ENCODE assay signal across 11 cellular contexts in the genomic region with DNA sequence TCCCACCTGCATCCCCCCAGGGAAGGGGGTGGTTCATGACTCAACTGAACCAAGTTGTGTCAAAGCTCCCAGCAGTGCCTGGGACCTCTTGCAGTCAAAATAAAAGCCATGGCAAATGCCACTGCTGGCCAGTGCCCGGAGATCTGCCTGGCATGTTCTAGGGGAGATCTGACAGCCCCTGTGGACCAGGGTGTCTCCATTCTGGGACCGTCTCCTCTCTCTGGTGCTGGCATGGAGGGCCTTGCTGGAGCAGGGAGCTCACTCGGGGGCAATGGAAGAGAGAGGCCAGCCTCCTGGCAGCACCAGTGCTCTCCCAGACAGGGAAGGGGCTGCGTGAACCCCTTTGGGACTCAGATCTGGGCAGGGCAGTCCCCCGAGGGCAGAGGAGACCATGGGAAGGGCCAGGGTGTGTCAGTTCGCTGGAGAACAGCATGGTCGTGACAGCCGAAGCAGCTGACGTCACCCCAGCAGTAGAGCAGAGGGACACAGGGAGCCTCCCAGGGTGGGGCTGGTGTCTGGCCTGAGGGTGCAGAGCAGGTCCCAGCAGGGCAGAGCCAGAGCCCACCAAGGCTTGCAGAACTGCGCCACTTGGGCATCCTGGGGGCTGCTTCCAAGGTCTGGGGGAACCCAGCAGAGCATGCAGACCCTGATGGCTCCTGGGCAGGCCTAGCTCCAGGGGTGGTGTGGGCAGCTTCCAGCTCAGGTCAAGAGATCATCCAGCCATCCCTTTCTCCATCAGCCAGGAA.
DNase-seq lines count a peak whose midpoint lies in the region; ATAC-seq and TF ChIP-seq lines count a peak whose summit lies in the region.
"Had no signal": no experiment of that assay in that cellular context is flagged by ENCODE, and none has a peak within 500 bp of the region (broad histone marks: within the 10 kb centered on the region; RNA-seq: fewer than 3 reads in every experiment).

No MANE protein-coding gene starts in this region.

- H3K9me3 Mint-ChIP-seq in osteocyte (ENCODE audit: unreplicated experiment) = peaks cover 5% of the 10 kb centered on the region
- H3K9me3 Mint-ChIP-seq: stimulated activated naive CD8-positive, alpha-beta T cell treated with anti-CD3 and anti-CD28 coated beads, Interleukin-15, Interleukin-2, amounts not matched to agents 100 ng/mL and 50 ng/mL, for 24 hours had no signal

- H3K9me3 ChIP-seq in DND-41 (ENCODE audit: insufficient read depth, low read length, severe bottlenecking) (no peaks in the 10 kb centered on the region), esophagus muscularis mucosa (no peaks in the 10 kb centered on the region)

- TF ChIP-seq POLR2A in esophagus muscularis mucosa (IDR thresholded peaks at IDR 0.05; ENCODE audit: low read depth) = no peak

- H3K4me1 ChIP-seq in DND-41 (ENCODE audit: insufficient read depth, low read length) = peaks cover 3% of the 10 kb centered on the region; the same call in 1 of the 2 replicates
- no peaks in the 10 kb centered on the region for H3K4me1 ChIP-seq in esophagus muscularis mucosa

- H3K79me2 ChIP-seq in DND-41 (ENCODE audit: insufficient read depth, low read length) = no peaks in the 10 kb centered on the region

- no peak overlapping the region for H3K4me2 ChIP-seq in DND-41 (ENCODE audit: insufficient read depth, low read length)

- DNase-seq in DND-41 (peak; percentile 4), SW480 (ENCODE audit: low spot score) (peak; percentile 23), esophagus muscularis mucosa (ENCODE audit: extremely low spot score) (peak; percentile 12), osteocyte (ENCODE audit: extremely low spot score, unreplicated experiment) (peak; percentile 83), NOMO-1 treated with dmso at 0.1 percent for 144 hours (lab: John Stamatoyannopoulos, UW; ENCODE audit: unreplicated experiment) (no peak), T1000 (lab: John Stamatoyannopoulos, UW) (no peak)
- DNase-seq: anterior cingulate cortex; stimulated activated CD4-positive, alpha-beta T cell treated with anti-CD3 and anti-CD28 coated beads, Interleukin-4, amount 100 ng/mL, for 4 hours; SW 1271 had no signal

- H3K4me3 Mint-ChIP-seq in osteocyte (ENCODE audit: unreplicated experiment) = no peak overlapping the region
- H3K4me3 Mint-ChIP-seq: stimulated activated naive CD8-positive, alpha-beta T cell treated with anti-CD3 and anti-CD28 coated beads, Interleukin-15, Interleukin-2, amounts not matched to agents 100 ng/mL and 50 ng/mL, for 24 hours had no signal

- H3K36me3 ChIP-seq in DND-41 (ENCODE audit: insufficient read depth, low read length) (no peaks in the 10 kb centered on the region), esophagus muscularis mucosa (peaks cover 0 to 5% (median 0%) of the 10 kb centered on the region in 4 donors)

- 94% methylated on average over 2 of the region's 10 CpGs for WGBS in esophagus muscularis mucosa

- intact Hi-C loops in esophagus muscularis mucosa (cut with DNase I) = loop anchor here (10.0 kb wide), 1 partner anchor 236 kb away; no protein-coding TSS in a partner anchor

- H3K27ac ChIP-seq in DND-41 (ENCODE audit: low read length) = no peak overlapping the region
- no peak overlapping the region for H3K27ac ChIP-seq in esophagus muscularis mucosa (replicated peaks in 1 of 4)

- peaks cover 1% of the 10 kb centered on the region for H3K4me1 Mint-ChIP-seq in osteocyte (ENCODE audit: unreplicated experiment)

- H3K4me3 ChIP-seq in DND-41 (ENCODE audit: low read depth in 1 of 2, low read length in 2 of 2) = no peak overlapping the region
- H3K4me3 ChIP-seq in esophagus muscularis mucosa = no peak overlapping the region

- ATAC-seq in DND-41 (ENCODE audit: insufficient read depth, low read depth) (no peak), HG03045 (IDR thresholded peaks at IDR 0.05; ENCODE audit: unreplicated experiment) (no peak)

- TF ChIP-seq CTCF in DND-41 (IDR thresholded peaks at IDR 0.05; ENCODE audit: borderline replicate concordance, extremely low read depth, low read length, poor library complexity, severe bottlenecking) (no peak), esophagus muscularis mucosa (IDR thresholded peaks at IDR 0.05) (no peak), osteocyte (IDR thresholded peaks at IDR 0.05) (no peak)

- H3K9ac ChIP-seq in DND-41 (ENCODE audit: low read depth, low read length) = no peak overlapping the region

- H3K27me3 Mint-ChIP-seq in osteocyte (ENCODE audit: unreplicated experiment) = peaks cover 36% of the 10 kb centered on the region
- H3K27me3 Mint-ChIP-seq: stimulated activated naive CD8-positive, alpha-beta T cell treated with anti-CD3 and anti-CD28 coated beads, Interleukin-15, Interleukin-2, amounts not matched to agents 100 ng/mL and 50 ng/mL, for 24 hours had no signal

- H2AFZ ChIP-seq in DND-41 (ENCODE audit: low read depth, low read length) = no peak overlapping the region

- H4K20me1 ChIP-seq in DND-41 (ENCODE audit: insufficient read depth, low read length) = peaks cover 25% of the 10 kb centered on the region

- H3K36me3 Mint-ChIP-seq in osteocyte (ENCODE audit: unreplicated experiment) = no peaks in the 10 kb centered on the region

- no peak for TF ChIP-seq EP300 in esophagus muscularis mucosa (IDR thresholded peaks at IDR 0.05)

- H3K27me3 ChIP-seq in DND-41 (ENCODE audit: insufficient read depth, low read length, poor library complexity) (peaks cover 31% of the 10 kb centered on the region), esophagus muscularis mucosa (no peaks in the 10 kb centered on the region)

- no peak overlapping the region for H3K27ac Mint-ChIP-seq in osteocyte (ENCODE audit: unreplicated experiment)
- H3K27ac Mint-ChIP-seq: stimulated activated naive CD8-positive, alpha-beta T cell treated with anti-CD3 and anti-CD28 coated beads, Interleukin-15, Interleukin-2, amounts not matched to agents 100 ng/mL and 50 ng/mL, for 24 hours had no signal

Comparison
In these comparisons a context has a peak if more than half of its experiments do, and no peak if none do; other contexts are left out.
1. DNase-seq: peak in DND-41 (single experiment), SW480 (single experiment), esophagus muscularis mucosa (single experiment) and osteocyte (single experiment); none in NOMO-1 treated with dmso at 0.1 percent for 144 hours (single experiment) and T1000 (single experiment).